15 cellular contexts compared by ENCODE assay signal in genomic region chr1:227567256-227567655, GRCh38. TPM values are rescaled to one million over a fixed set of nuclear protein-coding genes. Genes with fewer than 3 reads are reported as not detected.
DNase-seq lines count a peak whose midpoint lies in the region; TF ChIP-seq lines count a peak whose summit lies in the region.
"Had no signal": no experiment of that assay in that cellular context is flagged by ENCODE, and none has a peak within 500 bp of the region (broad histone marks: within the 10 kb centered on the region; RNA-seq: fewer than 3 reads in every experiment).

No MANE protein-coding gene starts in this region.

- H3K4me2 ChIP-seq in Loucy (ENCODE audit: low read depth, low read length, poor library complexity, severe bottlenecking): peak overlapping the region; percentile 91

- intact Hi-C loops in posterior vena cava (cut with DNase I): no loop called here

- peak overlapping the region; percentile 19 for H3K4me3 ChIP-seq in Loucy (ENCODE audit: low read length, poor library complexity, severe bottlenecking)
- peak overlapping the region; percentile 15; the same call in 1 of the 2 replicates for H3K4me3 ChIP-seq in iPS-20b (ENCODE audit: low read length)

- no peaks in the 10 kb centered on the region for H3K9me2 ChIP-seq in Loucy (replicated peaks; ENCODE audit: low read depth, low read length)

- H3K4me3 Mint-ChIP-seq in neural crest cell: peak overlapping the region; percentile 81
- H3K4me3 Mint-ChIP-seq: H9 had no signal

- H3K36me3 ChIP-seq in Loucy (ENCODE audit: insufficient read depth, low read length) (no peaks in the 10 kb centered on the region), iPS-20b (ENCODE audit: insufficient read depth, low read depth, low read length) (peaks cover 6% of the 10 kb centered on the region)
- H3K36me3 ChIP-seq: BE2C had no signal

- H3K36me3 Mint-ChIP-seq in neural crest cell (ENCODE audit: low read depth): peaks cover 58% of the 10 kb centered on the region

- peaks cover 40% of the 10 kb centered on the region for H4K20me1 ChIP-seq in Loucy (ENCODE audit: insufficient read depth, low read length, poor library complexity, severe bottlenecking)

- peak overlapping the region; percentile 32 for H3K27ac Mint-ChIP-seq in neural crest cell (ENCODE audit: unreplicated experiment)
- H3K27ac Mint-ChIP-seq: CD4-positive, CD25-positive, alpha-beta regulatory T cell; H9 had no signal

- H3F3A ChIP-seq in Loucy (ENCODE audit: low read depth): no peaks in the 10 kb centered on the region

- no peaks in the 10 kb centered on the region for H3K27me3 Mint-ChIP-seq in neural crest cell (ENCODE audit: low read depth)

- H3K9me3 Mint-ChIP-seq in neural crest cell: peaks cover 23% of the 10 kb centered on the region
- H3K9me3 Mint-ChIP-seq: CD8-positive, alpha-beta memory T cell had no signal

- peaks cover 77% of the 10 kb centered on the region for H3K79me2 ChIP-seq in Loucy (ENCODE audit: insufficient read depth, low read length)

- H3K27me3 ChIP-seq in Loucy (ENCODE audit: insufficient read depth, low read length, poor library complexity, severe bottlenecking) (no peaks in the 10 kb centered on the region), iPS-20b (ENCODE audit: insufficient read depth, low read length) (no peaks in the 10 kb centered on the region)
- H3K27me3 ChIP-seq: BE2C had no signal

- H3K4me1 ChIP-seq in Loucy (ENCODE audit: insufficient read depth, low read length, poor library complexity, severe bottlenecking) (peaks cover 45% of the 10 kb centered on the region), iPS-20b (ENCODE audit: insufficient read depth, low read length) (peaks cover 5% of the 10 kb centered on the region; the same call in 1 of the 2 replicates)

- DNase-seq in neural crest cell (ENCODE audit: low read depth, low spot score): no peak
- DNase-seq in NCI-H128 (lab: John Stamatoyannopoulos, UW; ENCODE audit: unreplicated experiment): no peak
- DNase-seq in SHP77 treated with DMSO at 0.1 percent for 48 hours (lab: John Stamatoyannopoulos, UW): no peak
- no peak for DNase-seq in posterior vena cava (ENCODE audit: low spot score)
- DNase-seq: ACHN; BE2C; C1 segment of cervical spinal cord; CD4-positive, CD25-positive, alpha-beta regulatory T cell; CD8-positive, alpha-beta memory T cell; COR-L47; GOT3; H9; IMR-90 had no signal

- no peak overlapping the region for H2AFZ ChIP-seq in Loucy (ENCODE audit: low read length)

- H3K27ac ChIP-seq in iPS-20b (ENCODE audit: low read length): no peak overlapping the region

- peaks cover 54% of the 10 kb centered on the region for H3K4me1 Mint-ChIP-seq in neural crest cell

- no peak overlapping the region for H3K9ac ChIP-seq in Loucy (ENCODE audit: low read depth, low read length, poor library complexity, severe bottlenecking)
- no peak overlapping the region for H3K9ac ChIP-seq in iPS-20b (ENCODE audit: low read depth, low read length)

- H3K9me3 ChIP-seq in Loucy (ENCODE audit: insufficient read depth, low read depth, low read length) (no peaks in the 10 kb centered on the region), iPS-20b (ENCODE audit: insufficient read depth, low read depth, low read length) (no peaks in the 10 kb centered on the region)
- H3K9me3 ChIP-seq: BE2C had no signal

- TF ChIP-seq CTCF in Loucy (conservative IDR thresholded peaks at IDR 0.05; ENCODE audit: low read length) (no peak), neural crest cell (conservative IDR thresholded peaks at IDR 0.05) (no peak)

RNA-seq across cellular contexts. Expression of gene ZNF678, which starts 3.9 kb away (rescaled TPM):
- 26.6 and 29.9 TPM in 2 replicates for total RNA-seq in neural crest cell
- total RNA-seq in posterior vena cava: 1 to 10 TPM; 5.6 to 6.2 TPM
